In the genomic region with DNA sequence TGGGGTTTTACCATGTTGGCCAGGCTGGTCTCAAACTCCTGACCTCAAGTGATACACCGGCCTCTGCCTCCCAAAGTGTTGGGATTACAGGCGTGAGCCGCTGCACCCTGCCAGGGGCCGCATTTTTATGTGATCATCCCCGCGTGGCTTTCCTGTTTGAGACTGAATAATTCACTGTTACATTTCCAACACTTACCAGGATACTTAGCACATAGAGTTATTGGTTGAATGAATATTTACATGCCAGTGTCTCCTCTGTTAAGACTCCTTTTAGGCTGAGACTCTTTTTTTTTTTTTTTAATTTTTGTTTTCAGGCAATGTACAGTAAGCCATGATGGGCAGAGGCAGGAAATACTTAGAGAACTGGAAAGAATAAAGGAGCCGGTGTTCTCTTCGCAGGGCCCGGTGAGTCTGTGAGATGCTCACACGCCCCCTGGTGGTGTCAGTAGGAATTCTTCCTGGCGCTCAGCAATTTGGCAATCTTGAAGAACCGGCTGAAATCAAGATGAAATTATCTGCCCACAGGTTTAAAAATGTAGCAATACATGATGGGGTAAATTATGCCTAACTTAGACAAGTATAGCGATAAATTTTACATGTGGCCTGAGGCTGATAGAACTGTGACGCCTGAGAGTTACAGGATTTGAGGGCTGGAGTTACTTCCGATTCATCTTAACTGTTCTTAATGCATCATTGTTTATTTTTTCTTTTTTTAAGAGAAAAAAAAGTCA, we compare ENCODE assay signal across 1 cellular context.
TF ChIP-seq lines count a peak whose summit lies in the region.

No MANE protein-coding gene starts in this region.

TF ChIP-seq in HepG2, 621 proteins besides CTCF, POLR2A, EP300 and RAD21 (continued from another document and continues in another):
- TF ChIP-seq, protein P1, sequence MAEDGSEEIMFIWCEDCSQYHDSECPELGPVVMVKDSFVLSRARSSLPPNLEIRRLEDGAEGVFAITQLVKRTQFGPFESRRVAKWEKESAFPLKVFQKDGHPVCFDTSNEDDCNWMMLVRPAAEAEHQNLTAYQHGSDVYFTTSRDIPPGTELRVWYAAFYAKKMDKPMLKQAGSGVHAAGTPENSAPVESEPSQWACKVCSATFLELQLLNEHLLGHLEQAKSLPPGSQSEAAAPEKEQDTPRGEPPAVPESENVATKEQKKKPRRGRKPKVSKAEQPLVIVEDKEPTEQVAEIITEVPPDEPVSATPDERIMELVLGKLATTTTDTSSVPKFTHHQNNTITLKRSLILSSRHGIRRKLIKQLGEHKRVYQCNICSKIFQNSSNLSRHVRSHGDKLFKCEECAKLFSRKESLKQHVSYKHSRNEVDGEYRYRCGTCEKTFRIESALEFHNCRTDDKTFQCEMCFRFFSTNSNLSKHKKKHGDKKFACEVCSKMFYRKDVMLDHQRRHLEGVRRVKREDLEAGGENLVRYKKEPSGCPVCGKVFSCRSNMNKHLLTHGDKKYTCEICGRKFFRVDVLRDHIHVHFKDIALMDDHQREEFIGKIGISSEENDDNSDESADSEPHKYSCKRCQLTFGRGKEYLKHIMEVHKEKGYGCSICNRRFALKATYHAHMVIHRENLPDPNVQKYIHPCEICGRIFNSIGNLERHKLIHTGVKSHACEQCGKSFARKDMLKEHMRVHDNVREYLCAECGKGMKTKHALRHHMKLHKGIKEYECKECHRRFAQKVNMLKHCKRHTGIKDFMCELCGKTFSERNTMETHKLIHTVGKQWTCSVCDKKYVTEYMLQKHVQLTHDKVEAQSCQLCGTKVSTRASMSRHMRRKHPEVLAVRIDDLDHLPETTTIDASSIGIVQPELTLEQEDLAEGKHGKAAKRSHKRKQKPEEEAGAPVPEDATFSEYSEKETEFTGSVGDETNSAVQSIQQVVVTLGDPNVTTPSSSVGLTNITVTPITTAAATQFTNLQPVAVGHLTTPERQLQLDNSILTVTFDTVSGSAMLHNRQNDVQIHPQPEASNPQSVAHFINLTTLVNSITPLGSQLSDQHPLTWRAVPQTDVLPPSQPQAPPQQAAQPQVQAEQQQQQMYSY (CRISPR knock-in tag; IDR thresholded peaks at IDR 0.05), result peak; percentile 88
- TF ChIP-seq, protein P2, sequence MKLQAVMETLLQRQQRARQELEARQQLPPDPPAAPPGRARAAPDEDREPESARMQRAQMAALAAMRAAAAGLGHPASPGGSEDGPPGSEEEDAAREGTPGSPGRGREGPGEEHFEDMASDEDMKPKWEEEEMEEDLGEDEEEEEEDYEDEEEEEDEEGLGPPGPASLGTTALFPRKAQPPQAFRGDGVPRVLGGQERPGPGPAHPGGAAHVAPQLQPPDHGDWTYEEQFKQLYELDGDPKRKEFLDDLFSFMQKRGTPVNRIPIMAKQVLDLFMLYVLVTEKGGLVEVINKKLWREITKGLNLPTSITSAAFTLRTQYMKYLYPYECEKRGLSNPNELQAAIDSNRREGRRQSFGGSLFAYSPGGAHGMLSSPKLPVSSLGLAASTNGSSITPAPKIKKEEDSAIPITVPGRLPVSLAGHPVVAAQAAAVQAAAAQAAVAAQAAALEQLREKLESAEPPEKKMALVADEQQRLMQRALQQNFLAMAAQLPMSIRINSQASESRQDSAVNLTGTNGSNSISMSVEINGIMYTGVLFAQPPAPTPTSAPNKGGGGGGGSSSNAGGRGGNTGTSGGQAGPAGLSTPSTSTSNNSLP (IDR thresholded peaks at IDR 0.05; ENCODE audit: low read depth, low read length), result peak; percentile 82
- no peak for TF ChIP-seq TBP (CRISPR knock-in tag; IDR thresholded peaks at IDR 0.05)
- peak; percentile 30; the same call in 1 of the 2 replicates for TF ChIP-seq KLF11 (CRISPR knock-in tag; IDR thresholded peaks at IDR 0.05)
- no peak for TF ChIP-seq HOXA3 (CRISPR knock-in tag; IDR thresholded peaks at IDR 0.05)
- peak; percentile 57; the same call in 1 of the 2 replicates for TF ChIP-seq FOXA3 (CRISPR knock-in tag; IDR thresholded peaks at IDR 0.05)
- peak; percentile 38; the same call in 1 of the 2 replicates for TF ChIP-seq ZNF772 (CRISPR knock-in tag; IDR thresholded peaks at IDR 0.05)
- TF ChIP-seq, protein P3, sequence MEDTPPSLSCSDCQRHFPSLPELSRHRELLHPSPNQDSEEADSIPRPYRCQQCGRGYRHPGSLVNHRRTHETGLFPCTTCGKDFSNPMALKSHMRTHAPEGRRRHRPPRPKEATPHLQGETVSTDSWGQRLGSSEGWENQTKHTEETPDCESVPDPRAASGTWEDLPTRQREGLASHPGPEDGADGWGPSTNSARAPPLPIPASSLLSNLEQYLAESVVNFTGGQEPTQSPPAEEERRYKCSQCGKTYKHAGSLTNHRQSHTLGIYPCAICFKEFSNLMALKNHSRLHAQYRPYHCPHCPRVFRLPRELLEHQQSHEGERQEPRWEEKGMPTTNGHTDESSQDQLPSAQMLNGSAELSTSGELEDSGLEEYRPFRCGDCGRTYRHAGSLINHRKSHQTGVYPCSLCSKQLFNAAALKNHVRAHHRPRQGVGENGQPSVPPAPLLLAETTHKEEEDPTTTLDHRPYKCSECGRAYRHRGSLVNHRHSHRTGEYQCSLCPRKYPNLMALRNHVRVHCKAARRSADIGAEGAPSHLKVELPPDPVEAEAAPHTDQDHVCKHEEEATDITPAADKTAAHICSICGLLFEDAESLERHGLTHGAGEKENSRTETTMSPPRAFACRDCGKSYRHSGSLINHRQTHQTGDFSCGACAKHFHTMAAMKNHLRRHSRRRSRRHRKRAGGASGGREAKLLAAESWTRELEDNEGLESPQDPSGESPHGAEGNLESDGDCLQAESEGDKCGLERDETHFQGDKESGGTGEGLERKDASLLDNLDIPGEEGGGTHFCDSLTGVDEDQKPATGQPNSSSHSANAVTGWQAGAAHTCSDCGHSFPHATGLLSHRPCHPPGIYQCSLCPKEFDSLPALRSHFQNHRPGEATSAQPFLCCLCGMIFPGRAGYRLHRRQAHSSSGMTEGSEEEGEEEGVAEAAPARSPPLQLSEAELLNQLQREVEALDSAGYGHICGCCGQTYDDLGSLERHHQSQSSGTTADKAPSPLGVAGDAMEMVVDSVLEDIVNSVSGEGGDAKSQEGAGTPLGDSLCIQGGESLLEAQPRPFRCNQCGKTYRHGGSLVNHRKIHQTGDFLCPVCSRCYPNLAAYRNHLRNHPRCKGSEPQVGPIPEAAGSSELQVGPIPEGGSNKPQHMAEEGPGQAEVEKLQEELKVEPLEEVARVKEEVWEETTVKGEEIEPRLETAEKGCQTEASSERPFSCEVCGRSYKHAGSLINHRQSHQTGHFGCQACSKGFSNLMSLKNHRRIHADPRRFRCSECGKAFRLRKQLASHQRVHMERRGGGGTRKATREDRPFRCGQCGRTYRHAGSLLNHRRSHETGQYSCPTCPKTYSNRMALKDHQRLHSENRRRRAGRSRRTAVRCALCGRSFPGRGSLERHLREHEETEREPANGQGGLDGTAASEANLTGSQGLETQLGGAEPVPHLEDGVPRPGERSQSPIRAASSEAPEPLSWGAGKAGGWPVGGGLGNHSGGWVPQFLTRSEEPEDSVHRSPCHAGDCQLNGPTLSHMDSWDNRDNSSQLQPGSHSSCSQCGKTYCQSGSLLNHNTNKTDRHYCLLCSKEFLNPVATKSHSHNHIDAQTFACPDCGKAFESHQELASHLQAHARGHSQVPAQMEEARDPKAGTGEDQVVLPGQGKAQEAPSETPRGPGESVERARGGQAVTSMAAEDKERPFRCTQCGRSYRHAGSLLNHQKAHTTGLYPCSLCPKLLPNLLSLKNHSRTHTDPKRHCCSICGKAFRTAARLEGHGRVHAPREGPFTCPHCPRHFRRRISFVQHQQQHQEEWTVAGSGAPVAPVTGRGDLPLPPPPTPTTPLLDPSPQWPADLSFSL (CRISPR knock-in tag; IDR thresholded peaks at IDR 0.05), result no peak
- TF ChIP-seq RORA (CRISPR knock-in tag; IDR thresholded peaks at IDR 0.05), result no peak
- TF ChIP-seq PITX1 (CRISPR knock-in tag; IDR thresholded peaks at IDR 0.05), result peak; percentile 66; the same call in 1 of the 2 replicates
- TF ChIP-seq, protein P4, sequence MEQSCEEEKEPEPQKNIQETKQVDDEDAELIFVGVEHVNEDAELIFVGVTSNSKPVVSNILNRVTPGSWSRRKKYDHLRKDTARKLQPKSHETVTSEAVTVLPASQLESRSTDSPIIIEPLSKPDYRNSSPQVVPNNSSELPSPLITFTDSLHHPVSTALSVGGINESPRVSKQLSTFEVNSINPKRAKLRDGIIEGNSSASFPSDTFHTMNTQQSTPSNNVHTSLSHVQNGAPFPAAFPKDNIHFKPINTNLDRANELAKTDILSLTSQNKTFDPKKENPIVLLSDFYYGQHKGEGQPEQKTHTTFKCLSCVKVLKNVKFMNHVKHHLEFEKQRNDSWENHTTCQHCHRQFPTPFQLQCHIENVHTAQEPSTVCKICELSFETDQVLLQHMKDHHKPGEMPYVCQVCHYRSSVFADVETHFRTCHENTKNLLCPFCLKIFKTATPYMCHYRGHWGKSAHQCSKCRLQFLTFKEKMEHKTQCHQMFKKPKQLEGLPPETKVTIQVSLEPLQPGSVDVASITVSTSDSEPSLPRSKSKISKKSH (CRISPR knock-in tag; IDR thresholded peaks at IDR 0.05; ENCODE audit: borderline replicate concordance), result peak; percentile 64; the same call in 1 of the 2 replicates
- peak; percentile 72; the same call in 1 of the 2 replicates for TF ChIP-seq ZBTB38 (CRISPR knock-in tag; IDR thresholded peaks at IDR 0.05)
- no peak for TF ChIP-seq NONO (IDR thresholded peaks at IDR 0.05)
- 0 out of 2 replicates have a peak, but pooled peaks have one; percentile 39 for TF ChIP-seq NONO (CRISPR knock-in tag; conservative IDR thresholded peaks at IDR 0.05)
- TF ChIP-seq CENPX (CRISPR knock-in tag; IDR thresholded peaks at IDR 0.05), result no peak
- peak; percentile 37; the same call in 1 of the 2 replicates for TF ChIP-seq PHF8 (CRISPR knock-in tag; IDR thresholded peaks at IDR 0.05)
- TF ChIP-seq PHF21A (CRISPR knock-in tag; IDR thresholded peaks at IDR 0.05), result peak; percentile 51; the same call in 1 of the 2 replicates
- TF ChIP-seq, protein P5, sequence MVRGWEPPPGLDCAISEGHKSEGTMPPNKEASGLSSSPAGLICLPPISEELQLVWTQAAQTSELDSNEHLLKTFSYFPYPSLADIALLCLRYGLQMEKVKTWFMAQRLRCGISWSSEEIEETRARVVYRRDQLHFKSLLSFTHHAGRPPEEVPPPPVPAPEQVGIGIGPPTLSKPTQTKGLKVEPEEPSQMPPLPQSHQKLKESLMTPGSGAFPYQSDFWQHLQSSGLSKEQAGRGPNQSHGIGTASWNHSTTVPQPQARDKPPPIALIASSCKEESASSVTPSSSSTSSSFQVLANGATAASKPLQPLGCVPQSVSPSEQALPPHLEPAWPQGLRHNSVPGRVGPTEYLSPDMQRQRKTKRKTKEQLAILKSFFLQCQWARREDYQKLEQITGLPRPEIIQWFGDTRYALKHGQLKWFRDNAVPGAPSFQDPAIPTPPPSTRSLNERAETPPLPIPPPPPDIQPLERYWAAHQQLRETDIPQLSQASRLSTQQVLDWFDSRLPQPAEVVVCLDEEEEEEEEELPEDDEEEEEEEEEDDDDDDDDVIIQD (CRISPR knock-in tag; IDR thresholded peaks at IDR 0.05; ENCODE audit: low read depth), result peak; percentile 41; the same call in 1 of the 2 replicates
- TF ChIP-seq, protein P6, sequence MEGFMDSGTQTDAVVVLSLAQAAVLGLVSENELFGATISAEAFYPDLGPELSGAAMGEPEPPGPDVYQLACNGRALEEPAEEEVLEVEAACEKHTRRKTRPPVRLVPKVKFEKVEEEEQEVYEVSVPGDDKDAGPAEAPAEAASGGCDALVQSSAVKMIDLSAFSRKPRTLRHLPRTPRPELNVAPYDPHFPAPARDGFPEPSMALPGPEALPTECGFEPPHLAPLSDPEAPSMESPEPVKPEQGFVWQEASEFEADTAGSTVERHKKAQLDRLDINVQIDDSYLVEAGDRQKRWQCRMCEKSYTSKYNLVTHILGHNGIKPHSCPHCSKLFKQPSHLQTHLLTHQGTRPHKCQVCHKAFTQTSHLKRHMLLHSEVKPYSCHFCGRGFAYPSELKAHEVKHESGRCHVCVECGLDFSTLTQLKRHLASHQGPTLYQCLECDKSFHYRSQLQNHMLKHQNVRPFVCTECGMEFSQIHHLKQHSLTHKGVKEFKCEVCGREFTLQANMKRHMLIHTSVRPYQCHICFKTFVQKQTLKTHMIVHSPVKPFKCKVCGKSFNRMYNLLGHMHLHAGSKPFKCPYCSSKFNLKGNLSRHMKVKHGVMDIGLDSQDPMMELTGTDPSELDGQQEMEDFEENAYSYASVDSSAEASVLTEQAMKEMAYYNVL (CRISPR knock-in tag; IDR thresholded peaks at IDR 0.05; ENCODE audit: borderline replicate concordance), result peak; percentile 18; the same call in 1 of the 2 replicates
- no peak for TF ChIP-seq ZNF674 (CRISPR knock-in tag; IDR thresholded peaks at IDR 0.05; ENCODE audit: low read depth)
- peak; percentile 69; the same call in 1 of the 2 replicates for TF ChIP-seq ZMYM2 (CRISPR knock-in tag; IDR thresholded peaks at IDR 0.05)
- peak; percentile 51 for TF ChIP-seq ZFY (CRISPR knock-in tag; IDR thresholded peaks at IDR 0.05)
- TF ChIP-seq BCL6 (CRISPR knock-in tag; IDR thresholded peaks at IDR 0.05), result peak; percentile 51
- peak; percentile 20; the same call in 1 of the 2 replicates for TF ChIP-seq ZNF816 (CRISPR knock-in tag; IDR thresholded peaks at IDR 0.05; ENCODE audit: borderline replicate concordance)
- TF ChIP-seq TEAD3 (CRISPR knock-in tag; optimal IDR thresholded peaks at IDR 0.05; ENCODE audit: borderline replicate concordance), result peak; percentile 66
- TF ChIP-seq YEATS2 (CRISPR knock-in tag; IDR thresholded peaks at IDR 0.05; ENCODE audit: borderline replicate concordance), result peak; percentile 54; the same call in 1 of the 2 replicates
- TF ChIP-seq, protein P7, sequence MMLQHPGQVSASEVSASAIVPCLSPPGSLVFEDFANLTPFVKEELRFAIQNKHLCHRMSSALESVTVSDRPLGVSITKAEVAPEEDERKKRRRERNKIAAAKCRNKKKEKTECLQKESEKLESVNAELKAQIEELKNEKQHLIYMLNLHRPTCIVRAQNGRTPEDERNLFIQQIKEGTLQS (CRISPR knock-in tag; IDR thresholded peaks at IDR 0.05), result no peak
- TF ChIP-seq, protein P8, sequence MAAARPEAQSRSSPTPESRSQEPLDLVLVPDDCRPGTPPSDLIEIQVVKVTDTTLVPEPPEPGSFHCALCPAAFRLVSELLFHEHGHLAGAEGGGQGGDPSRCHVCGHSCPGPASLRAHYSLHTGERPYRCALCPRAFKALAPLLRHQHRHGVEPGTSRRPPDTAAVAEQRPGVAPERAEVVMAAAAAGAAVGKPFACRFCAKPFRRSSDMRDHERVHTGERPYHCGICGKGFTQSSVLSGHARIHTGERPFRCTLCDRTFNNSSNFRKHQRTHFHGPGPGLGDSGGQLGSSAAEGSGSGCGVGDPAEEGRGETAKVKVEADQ (CRISPR knock-in tag; IDR thresholded peaks at IDR 0.05; ENCODE audit: borderline replicate concordance), result no peak
- 0 out of 2 replicates have a peak, but pooled peaks have one; percentile 36 for TF ChIP-seq ZNF766 (CRISPR knock-in tag; IDR thresholded peaks at IDR 0.05; ENCODE audit: borderline replicate concordance)
- peak; percentile 81 for TF ChIP-seq KDM3A (CRISPR knock-in tag; IDR thresholded peaks at IDR 0.05; ENCODE audit: low read depth)
- 0 out of 2 replicates have a peak, but pooled peaks have one; percentile 39 for TF ChIP-seq PPARG (CRISPR knock-in tag; conservative IDR thresholded peaks at IDR 0.05)
- TF ChIP-seq, protein P9, sequence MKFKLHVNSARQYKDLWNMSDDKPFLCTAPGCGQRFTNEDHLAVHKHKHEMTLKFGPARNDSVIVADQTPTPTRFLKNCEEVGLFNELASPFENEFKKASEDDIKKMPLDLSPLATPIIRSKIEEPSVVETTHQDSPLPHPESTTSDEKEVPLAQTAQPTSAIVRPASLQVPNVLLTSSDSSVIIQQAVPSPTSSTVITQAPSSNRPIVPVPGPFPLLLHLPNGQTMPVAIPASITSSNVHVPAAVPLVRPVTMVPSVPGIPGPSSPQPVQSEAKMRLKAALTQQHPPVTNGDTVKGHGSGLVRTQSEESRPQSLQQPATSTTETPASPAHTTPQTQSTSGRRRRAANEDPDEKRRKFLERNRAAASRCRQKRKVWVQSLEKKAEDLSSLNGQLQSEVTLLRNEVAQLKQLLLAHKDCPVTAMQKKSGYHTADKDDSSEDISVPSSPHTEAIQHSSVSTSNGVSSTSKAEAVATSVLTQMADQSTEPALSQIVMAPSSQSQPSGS (CRISPR knock-in tag; IDR thresholded peaks at IDR 0.05), result no peak
